Comparison of ENCODE assay signal across 29 cellular contexts in the genomic region with DNA sequence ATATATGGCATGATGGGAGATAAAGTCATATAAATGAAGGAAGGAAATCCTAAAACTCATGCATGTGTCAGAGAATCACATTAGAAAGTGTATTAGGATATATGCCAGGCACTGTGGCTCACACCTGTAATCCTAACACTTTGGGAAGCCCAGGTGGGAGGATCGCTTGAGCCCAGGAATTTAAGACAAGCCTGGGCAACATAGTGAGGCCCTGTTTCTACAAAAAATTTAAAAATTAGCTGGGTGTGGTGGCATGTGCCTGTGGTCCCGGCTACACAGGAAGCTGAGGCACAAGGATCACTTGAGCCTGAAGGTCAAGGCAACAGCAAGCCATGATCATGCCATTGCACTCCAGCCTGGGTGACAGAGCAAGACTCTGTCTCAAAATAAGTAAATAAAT.
"Had no signal": no experiment of that assay in that cellular context is flagged by ENCODE, and none has a peak within 500 bp of the region (broad histone marks: within the 10 kb centered on the region; RNA-seq: fewer than 3 reads in every experiment).

No MANE protein-coding gene starts in this region.

- DNase-seq: activated CD4-positive, alpha-beta memory T cell treated with anti-CD3 and anti-CD28 coated beads, Interleukin-2, amount 10 ng/mL, durations not matched to agents 7 days and 5 days; activated CD4-positive, alpha-beta T cell treated with anti-CD3 and anti-CD28 coated beads for 1 hour; activated CD4-positive, alpha-beta T cell treated with anti-CD3 and anti-CD28 coated beads for 4 hours; activated CD4-positive, alpha-beta T cell treated with anti-CD3 and anti-CD28 coated beads, Interleukin-2, amount 10 ng/mL, durations not matched to agents 7 days and 5 days; activated CD4-positive, alpha-beta T cell treated with anti-CD3 and anti-CD28 coated beads, Interleukin-2, amount 50 U/mL, for 4 hours; activated CD8-positive, alpha-beta memory T cell treated with anti-CD3 and anti-CD28 coated beads, Interleukin-2, amount 50 U/mL, for 48 hours; activated gamma-delta T cell; activated naive CD4-positive, alpha-beta T cell; activated naive CD4-positive, alpha-beta T cell treated with anti-CD3 and anti-CD28 coated beads, Interleukin-2, amount 10 ng/mL, durations not matched to agents 7 days and 5 days; activated naive CD8-positive, alpha-beta T cell treated with anti-CD3 and anti-CD28 coated beads, Interleukin-2, amount 10 ng/mL, durations not matched to agents 7 days and 5 days; activated T-cell treated with anti-CD3 and anti-CD28 coated beads for 4 hours; activated T-cell treated with anti-CD3 and anti-CD28 coated beads, Interleukin-2, amount 50 U/mL, for 24 hours; activated T-cell treated with anti-CD3 and anti-CD28 coated beads, Interleukin-2, amount 50 U/mL, for 72 hours; amniotic stem cell; anterior cingulate cortex; central memory CD4-positive, alpha-beta T cell; cerebellar nuclear complex; colonic mucosa; effector CD8-positive, alpha-beta T cell; erythroblast; gastrocnemius medialis; glutamatergic neuron; heart left ventricle; T-helper 2 cell had no signal

- ATAC-seq: activated naive CD4-positive, alpha-beta T cell treated with anti-CD3 and anti-CD28 coated beads, Interleukin-2, amount 50 U/mL, for 72 hours; activated T-cell treated with anti-CD3 and anti-CD28 coated beads, Interleukin-2, amount 50 U/mL, for 72 hours; gastrocnemius medialis; heart left ventricle; WTC11 had no signal

- H3K27me3 ChIP-seq: brain microvascular endothelial cell, cardiac muscle cell, colonic mucosa, gastrocnemius medialis, heart left ventricle had no signal

- H3K27me3 Mint-ChIP-seq: activated T-cell treated with anti-CD3 and anti-CD28 coated beads, Interleukin-2, amount 50 U/mL, for 24 hours had no signal

- H3K4me1 ChIP-seq: colonic mucosa, gastrocnemius medialis, heart left ventricle had no signal

- H3K4me1 Mint-ChIP-seq: activated CD4-positive, alpha-beta memory T cell treated with anti-CD3 and anti-CD28 coated beads, Interleukin-2, amount 10 ng/mL, durations not matched to agents 7 days and 5 days; activated CD4-positive, alpha-beta T cell treated with anti-CD3 and anti-CD28 coated beads, Interleukin-2, amount 10 ng/mL, durations not matched to agents 7 days and 5 days; activated naive CD4-positive, alpha-beta T cell treated with anti-CD3 and anti-CD28 coated beads, Interleukin-2, amount 10 ng/mL, durations not matched to agents 7 days and 5 days; activated naive CD8-positive, alpha-beta T cell treated with anti-CD3 and anti-CD28 coated beads, Interleukin-2, amount 10 ng/mL, durations not matched to agents 7 days and 5 days; WTC11 had no signal

- H3K36me3 Mint-ChIP-seq: activated naive CD4-positive, alpha-beta T cell treated with anti-CD3 and anti-CD28 coated beads, Interleukin-2, amount 10 ng/mL, durations not matched to agents 7 days and 5 days; activated naive CD4-positive, alpha-beta T cell treated with anti-CD3 and anti-CD28 coated beads, Interleukin-2, amount 50 U/mL, for 72 hours; WTC11 had no signal

- H3K4me3 ChIP-seq: cardiac muscle cell, colonic mucosa, gastrocnemius medialis, heart left ventricle had no signal

- H3K4me3 Mint-ChIP-seq: activated CD4-positive, alpha-beta memory T cell treated with anti-CD3 and anti-CD28 coated beads, Interleukin-2, amount 10 ng/mL, durations not matched to agents 7 days and 5 days; activated CD4-positive, alpha-beta T cell treated with anti-CD3 and anti-CD28 coated beads, Interleukin-2, amount 10 ng/mL, durations not matched to agents 7 days and 5 days; activated naive CD4-positive, alpha-beta T cell treated with anti-CD3 and anti-CD28 coated beads, Interleukin-2, amount 10 ng/mL, durations not matched to agents 7 days and 5 days; activated naive CD8-positive, alpha-beta T cell treated with anti-CD3 and anti-CD28 coated beads, Interleukin-2, amount 10 ng/mL, durations not matched to agents 7 days and 5 days; activated T-cell treated with anti-CD3 and anti-CD28 coated beads, Interleukin-2, amount 50 U/mL, for 24 hours; activated T-cell treated with anti-CD3 and anti-CD28 coated beads, Interleukin-2, amount 50 U/mL, for 72 hours; WTC11 had no signal

- H3K9me3 ChIP-seq: colonic mucosa, gastrocnemius medialis had no signal

- H3K36me3 ChIP-seq: brain microvascular endothelial cell, cardiac muscle cell, colonic mucosa, gastrocnemius medialis, heart left ventricle had no signal

- H3K27ac ChIP-seq: brain microvascular endothelial cell, cardiac muscle cell, colonic mucosa, gastrocnemius medialis, heart left ventricle, VCaP had no signal

- H3K9me3 Mint-ChIP-seq: activated CD4-positive, alpha-beta memory T cell treated with anti-CD3 and anti-CD28 coated beads, Interleukin-2, amount 10 ng/mL, durations not matched to agents 7 days and 5 days; activated naive CD4-positive, alpha-beta T cell treated with anti-CD3 and anti-CD28 coated beads, Interleukin-2, amount 10 ng/mL, durations not matched to agents 7 days and 5 days; activated naive CD4-positive, alpha-beta T cell treated with anti-CD3 and anti-CD28 coated beads, Interleukin-2, amount 50 U/mL, for 72 hours; activated T-cell treated with anti-CD3 and anti-CD28 coated beads, Interleukin-2, amount 50 U/mL, for 24 hours; activated T-cell treated with anti-CD3 and anti-CD28 coated beads, Interleukin-2, amount 50 U/mL, for 72 hours had no signal

- H3K27ac Mint-ChIP-seq: activated CD4-positive, alpha-beta memory T cell treated with anti-CD3 and anti-CD28 coated beads, Interleukin-2, amount 10 ng/mL, durations not matched to agents 7 days and 5 days; activated CD4-positive, alpha-beta T cell treated with anti-CD3 and anti-CD28 coated beads, Interleukin-2, amount 10 ng/mL, durations not matched to agents 7 days and 5 days; activated naive CD4-positive, alpha-beta T cell treated with anti-CD3 and anti-CD28 coated beads, Interleukin-2, amount 10 ng/mL, durations not matched to agents 7 days and 5 days; activated naive CD4-positive, alpha-beta T cell treated with anti-CD3 and anti-CD28 coated beads, Interleukin-2, amount 50 U/mL, for 72 hours; activated naive CD8-positive, alpha-beta T cell treated with anti-CD3 and anti-CD28 coated beads, Interleukin-2, amount 10 ng/mL, durations not matched to agents 7 days and 5 days; activated T-cell treated with anti-CD3 and anti-CD28 coated beads, Interleukin-2, amount 50 U/mL, for 24 hours; activated T-cell treated with anti-CD3 and anti-CD28 coated beads, Interleukin-2, amount 50 U/mL, for 72 hours; WTC11 had no signal
